ENCODE assay signal across 14 cellular contexts in genomic region chr15:68479406-68479805, GRCh38. TPM values are rescaled to one million over a fixed set of nuclear protein-coding genes. Genes with fewer than 3 reads are reported as not detected.
DNase-seq lines count a peak whose midpoint lies in the region; ATAC-seq, FAIRE-seq and TF ChIP-seq lines count a peak whose summit lies in the region.
"Had no signal": no experiment of that assay in that cellular context is flagged by ENCODE, and none has a peak within 500 bp of the region (broad histone marks: within the 10 kb centered on the region; RNA-seq: fewer than 3 reads in every experiment).

No MANE protein-coding gene starts in this region.

- no peak for FAIRE-seq in RCC 7860 (lab: Jason Lieb, UNC)

- CTCF ChIA-PET in SK-N-SH (lab: Yijun Ruan, JAX): interaction anchor here (1.3 kb wide), 1 partner anchor 75 kb away, joined by 3 read pairs; no protein-coding TSS in a partner anchor

- TF ChIP-seq EP300 in SK-N-SH (IDR thresholded peaks at IDR 0.05; ENCODE audit: borderline replicate concordance in 1 of 2, low read depth in 1 of 2, low read length in 1 of 2) (no peak), gastroesophageal sphincter (IDR thresholded peaks at IDR 0.05) (no peak)

- 0 out of 2 replicates have a peak overlapping the region, but pooled peaks have one; percentile 22 for H3K4me2 ChIP-seq in SK-N-SH

- no peaks in the 10 kb centered on the region for H3K27me3 ChIP-seq in SK-N-SH (ENCODE audit: insufficient read depth)
- H3K27me3 ChIP-seq in gastroesophageal sphincter: peaks cover 18% of the 10 kb centered on the region

- H3K27ac ChIP-seq in SK-N-SH (ENCODE audit: low read depth in 2 of 2, low read length in 1 of 2) (no peak overlapping the region), gastroesophageal sphincter (peak overlapping the region in 3 of 4 donors; percentile 22 to 60 (median 42))

- TF ChIP-seq CTCF in SK-N-SH (IDR thresholded peaks at IDR 0.05) (no peak), gastroesophageal sphincter (IDR thresholded peaks at IDR 0.05) (no peak), omental fat pad (IDR thresholded peaks at IDR 0.05) (no peak), GM13977 (IDR thresholded peaks at IDR 0.05; ENCODE audit: extremely low read depth, insufficient read depth, missing control alignments) (no peak)

- H3F3A ChIP-seq in SK-N-SH (replicated peaks; ENCODE audit: insufficient read depth): no peaks in the 10 kb centered on the region

- H3K4me3 ChIP-seq in SK-N-SH (ENCODE audit: low read depth in 2 of 2, low read length in 1 of 2): no peak overlapping the region
- H3K4me3 ChIP-seq in gastroesophageal sphincter: no peak overlapping the region

- POLR2A ChIA-PET in SK-N-SH (lab: Yijun Ruan, JAX): no interaction called here

- H2AFZ ChIP-seq in SK-N-SH (ENCODE audit: low read depth): no peak overlapping the region

- no peak overlapping the region for H3K9ac ChIP-seq in SK-N-SH

- TF ChIP-seq POLR2A in gastroesophageal sphincter (IDR thresholded peaks at IDR 0.05): no peak

- no peak for TF ChIP-seq RAD21 in SK-N-SH (IDR thresholded peaks at IDR 0.05; ENCODE audit: low read length)

- no peaks in the 10 kb centered on the region for H3K79me2 ChIP-seq in SK-N-SH (ENCODE audit: insufficient read depth)

- H3K36me3 ChIP-seq in SK-N-SH (replicated peaks in 1 of 2; ENCODE audit: control insufficient read depth in 1 of 2, insufficient read depth in 2 of 2, low read length in 1 of 2) (no peaks in the 10 kb centered on the region), gastroesophageal sphincter (no peaks in the 10 kb centered on the region)

- no peaks in the 10 kb centered on the region for H3K9me2 ChIP-seq in SK-N-SH

- H3K9me3 ChIP-seq in SK-N-SH (no peaks in the 10 kb centered on the region), gastroesophageal sphincter (no peaks in the 10 kb centered on the region)

- DNase-seq in SK-N-SH: no peak
- DNase-seq in omental fat pad (ENCODE audit: low spot score): no peak
- DNase-seq in RCC 7860 (ENCODE audit: low spot score): no peak
- DNase-seq in NCI-H1092 (lab: John Stamatoyannopoulos, UW): no peak
- DNase-seq in GM13977 (ENCODE audit: low spot score): no peak
- DNase-seq: activated CD8-positive, alpha-beta memory T cell treated with anti-CD3 and anti-CD28 coated beads for 24 hours; DMS79 treated with DMSO at 0.1 percent for 48 hours; effector memory CD4-positive, alpha-beta T cell; Karpas-422; NCI-H226; stimulated activated naive B cell treated with anti-CD40 and anti-IgM and Interleukin-4, amounts not matched to agents 10 μg/mL and 1 μg/mL and 100 μg/mL, for 72 hours had no signal

- no peaks in the 10 kb centered on the region for H4K20me1 ChIP-seq in SK-N-SH (ENCODE audit: insufficient read depth)

- in situ Hi-C loops in GM13977 (cut with MboI; ENCODE audit: low pct_unique_long_range_greater_than_20kb, low sequenced_read_pairs, unreplicated experiment): no loop called here

- ATAC-seq in SK-N-SH treated with all-trans-retinoic acid at 6 μM for 48 hours: no peak
- ATAC-seq in gastroesophageal sphincter: peak; percentile 78
- peak; percentile 57 for ATAC-seq in omental fat pad (ENCODE audit: low FRiP score)
- no peak for ATAC-seq in GM21528 (IDR thresholded peaks at IDR 0.05; ENCODE audit: low FRiP score, unreplicated experiment)
- ATAC-seq: stimulated activated naive B cell treated with anti-CD40 and anti-IgM and Interleukin-4, amounts not matched to agents 10 μg/mL and 1 μg/mL and 100 μg/mL, for 72 hours had no signal

- peaks cover 0 to 2% of the 10 kb centered on the region in 2 experiments; a peak in 1 of 4 replicates for H3K4me1 ChIP-seq in SK-N-SH (ENCODE audit: control insufficient read depth in 1 of 2, insufficient read depth in 2 of 2, low read depth in 1 of 2, low read length in 1 of 2)
- H3K4me1 ChIP-seq in gastroesophageal sphincter: no peaks in the 10 kb centered on the region

- 46% methylated on average over 12 of the region's 12 CpGs for WGBS in SK-N-SH (ENCODE audit: low lambda C conversion rate)
- WGBS in gastroesophageal sphincter (ENCODE audit: low coverage in 1 of 2), 2 donors: 24 to 43% methylated on average over 10 of the region's 12 CpGs

TF ChIP-seq in SK-N-SH, 30 proteins besides CTCF, POLR2A, EP300 and RAD21:
- TF ChIP-seq MAX (IDR thresholded peaks at IDR 0.05; ENCODE audit: low read depth) (no peak), TEAD4 (IDR thresholded peaks at IDR 0.05; ENCODE audit: borderline replicate concordance, insufficient read depth) (no peak), RCOR1 (IDR thresholded peaks at IDR 0.05; ENCODE audit: low read length) (no peak), REST (IDR thresholded peaks at IDR 0.05; ENCODE audit: low read depth, low read length) (no peak), RFX5 (IDR thresholded peaks at IDR 0.05; ENCODE audit: low read length) (no peak)

TF ChIP-seq in SK-N-SH treated with all-trans-retinoic acid at 6 μM for 48 hours, 23 proteins besides CTCF, POLR2A, EP300 and RAD21 (continues in another document):
- TF ChIP-seq BACH2 (CRISPR knock-in tag; IDR thresholded peaks at IDR 0.05; ENCODE audit: borderline replicate concordance) (no peak), ISL1 (CRISPR knock-in tag; IDR thresholded peaks at IDR 0.05) (no peak), ARNTL (CRISPR knock-in tag; IDR thresholded peaks at IDR 0.05; ENCODE audit: borderline replicate concordance, low read depth) (no peak), POU6F1 (CRISPR knock-in tag; IDR thresholded peaks at IDR 0.05; ENCODE audit: borderline replicate concordance, low read depth) (no peak), GLIS3 (CRISPR knock-in tag; IDR thresholded peaks at IDR 0.05) (no peak), SNAI2 (CRISPR knock-in tag; IDR thresholded peaks at IDR 0.05) (no peak), PPARA (CRISPR knock-in tag; IDR thresholded peaks at IDR 0.05; ENCODE audit: borderline replicate concordance) (no peak), ZNF8 (CRISPR knock-in tag; IDR thresholded peaks at IDR 0.05) (no peak), TSHZ2 (CRISPR knock-in tag; IDR thresholded peaks at IDR 0.05) (no peak), TOX (CRISPR knock-in tag; IDR thresholded peaks at IDR 0.05; ENCODE audit: borderline replicate concordance) (no peak), PATZ1 (CRISPR knock-in tag; IDR thresholded peaks at IDR 0.05; ENCODE audit: borderline replicate concordance) (no peak), CSDC2 (CRISPR knock-in tag; IDR thresholded peaks at IDR 0.05) (no peak), ZNF565 (CRISPR knock-in tag; conservative IDR thresholded peaks at IDR 0.05; ENCODE audit: low read depth) (no peak), RARB (CRISPR knock-in tag; IDR thresholded peaks at IDR 0.05) (no peak)

RNA-seq across cellular contexts. Expression of gene ITGA11, which starts 47.4 kb away (rescaled TPM):
- polyA plus RNA-seq in SK-N-SH (2012; rRNA removed): 0.49 and 0.52 TPM in 2 replicates
- 0.29 and 0.53 TPM in 2 replicates for polyA plus RNA-seq in SK-N-SH (2012; cell fraction: cytosol; rRNA removed)
- 1.0 and 1.1 TPM in 2 replicates for polyA plus RNA-seq in SK-N-SH (2012; cell fraction: nucleus; rRNA removed)
- 1 to 10 TPM; 3.8 to 9.5 (median 6.7) TPM for total RNA-seq in gastroesophageal sphincter
- 10 to 100 TPM in 1 of 4 donors, 1 to 10 TPM in 2, under 1 TPM in 1; 0.48 to 10.6 (median 2.6) TPM for total RNA-seq in omental fat pad

Comparison
In these comparisons a context has a peak if more than half of its experiments do, and no peak if none do; other contexts are left out.
1. H3K27ac ChIP-seq: peak in gastroesophageal sphincter (3 of 4); none in SK-N-SH (0 of 2).
2. ATAC-seq: peak in gastroesophageal sphincter (single experiment) and omental fat pad (single experiment); none in SK-N-SH treated with all-trans-retinoic acid at 6 μM for 48 hours (single experiment) and GM21528 (single experiment).